In the genomic region with DNA sequence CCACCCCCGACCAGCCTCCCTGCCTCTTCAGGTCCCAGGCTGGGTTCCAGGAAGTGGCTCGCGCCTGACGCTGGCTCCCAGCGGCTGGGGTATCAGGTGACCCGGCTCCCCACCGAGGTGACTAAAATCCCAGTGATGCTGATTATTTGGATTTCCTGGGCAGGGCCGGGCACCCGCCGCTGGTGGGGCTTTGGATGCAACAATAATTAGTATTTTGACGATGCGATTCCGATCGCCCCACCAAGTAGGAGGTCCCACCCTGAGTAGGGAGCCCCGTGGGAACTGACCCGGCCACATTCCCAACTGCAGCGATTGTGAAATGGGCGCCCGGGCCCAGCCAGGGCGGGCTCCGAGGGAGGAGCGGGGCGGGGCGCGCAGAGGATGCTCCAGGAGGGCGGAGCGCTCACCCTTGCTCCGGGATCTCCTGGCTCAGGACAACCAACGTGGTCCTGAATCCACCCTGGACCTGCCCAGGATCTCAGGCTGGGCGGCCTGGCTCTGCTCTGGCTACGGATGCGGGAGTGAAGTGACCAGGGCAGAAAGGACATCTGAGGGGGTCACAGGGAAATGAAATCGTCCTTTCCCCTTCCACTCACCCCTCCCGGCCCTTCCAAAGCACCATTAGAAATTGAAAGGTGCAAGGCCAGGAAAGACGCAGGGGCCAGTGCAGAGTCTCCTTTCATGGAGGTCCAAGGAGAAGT, we compare ENCODE assay signal across 8 cellular contexts. TPM values are rescaled to one million over a fixed set of nuclear protein-coding genes. Genes with fewer than 3 reads are reported as not detected.
DNase-seq lines count a peak whose midpoint lies in the region; ATAC-seq and TF ChIP-seq lines count a peak whose summit lies in the region.

No MANE protein-coding gene starts in this region.

- peaks cover 8% of the 10 kb centered on the region for H3K4me1 ChIP-seq in left ventricle myocardium inferior

- ATAC-seq in activated T-helper 17 cell treated with anti-CD3 and anti-CD28 coated beads, Interleukin-2, amount 50 U/mL, for 72 hours (replicated peaks) = no peak
- no peak for ATAC-seq in HG02642 (IDR thresholded peaks at IDR 0.05; ENCODE audit: poor library complexity, unreplicated experiment)

- H3K4me3 Mint-ChIP-seq in activated T-helper 17 cell treated with anti-CD3 and anti-CD28 coated beads, Interleukin-2, amount 50 U/mL, for 72 hours = peak overlapping the region; percentile 64

- H3K27ac ChIP-seq in left ventricle myocardium inferior (replicated peaks) (peak overlapping the region; percentile 3), skin epidermis (peak overlapping the region in 5 of 21 experiments; percentile 6 to 59 (median 55))

- no peaks in the 10 kb centered on the region for H3K9me3 Mint-ChIP-seq in activated T-helper 17 cell treated with anti-CD3 and anti-CD28 coated beads, Interleukin-2, amount 50 U/mL, for 72 hours

- TF ChIP-seq CTCF in left ventricle myocardium inferior (IDR thresholded peaks at IDR 0.05; ENCODE audit: borderline replicate concordance) = no peak

- peak; percentile 33 for DNase-seq in stimulated activated CD4-positive, alpha-beta T cell treated with anti-CD3 and anti-CD28 coated beads, Interleukin-15, amount 100 ng/mL, for 24 hours
- no peak for DNase-seq in stimulated activated CD4-positive, alpha-beta T cell treated with anti-CD3 and anti-CD28 coated beads, Interleukin-2, amount 100 ng/mL, for 48 hours
- DNase-seq in left ventricle myocardium inferior (peak; percentile 66), middle frontal gyrus (ENCODE audit: extremely low spot score, low spot score) (no peak)
- no peak for DNase-seq in central memory CD4-positive, alpha-beta T cell

- no peaks in the 10 kb centered on the region for H3K27me3 Mint-ChIP-seq in activated T-helper 17 cell treated with anti-CD3 and anti-CD28 coated beads, Interleukin-2, amount 50 U/mL, for 72 hours

- H3K4me1 Mint-ChIP-seq in activated T-helper 17 cell treated with anti-CD3 and anti-CD28 coated beads, Interleukin-2, amount 50 U/mL, for 72 hours = peaks cover 26% of the 10 kb centered on the region

- no peaks in the 10 kb centered on the region for H3K27me3 ChIP-seq in left ventricle myocardium inferior (ENCODE audit: low read depth)

- peak overlapping the region; percentile 55 for H3K4me3 ChIP-seq in left ventricle myocardium inferior
- peak overlapping the region in 5 of 7 experiments; percentile 0 to 37 (median 26) for H3K4me3 ChIP-seq in skin epidermis

- H3K36me3 ChIP-seq in left ventricle myocardium inferior = no peaks in the 10 kb centered on the region

- no peaks in the 10 kb centered on the region for H3K36me3 Mint-ChIP-seq in activated T-helper 17 cell treated with anti-CD3 and anti-CD28 coated beads, Interleukin-2, amount 50 U/mL, for 72 hours (ENCODE audit: low read depth)

- intact Hi-C loops in left ventricle myocardium inferior (cut with micrococcal nuclease) = loop anchor here (2.0 kb wide), 1 partner anchor 21 kb away; no protein-coding TSS in a partner anchor

- peak overlapping the region; percentile 53 for H3K27ac Mint-ChIP-seq in activated T-helper 17 cell treated with anti-CD3 and anti-CD28 coated beads, Interleukin-2, amount 50 U/mL, for 72 hours

- no peaks in the 10 kb centered on the region for H3K9me3 ChIP-seq in left ventricle myocardium inferior (replicated peaks)

RNA-seq across cellular contexts. Expression of a gene that starts 32.6 kb away (rescaled TPM):
- total RNA-seq in activated T-helper 17 cell treated with anti-CD3 and anti-CD28 coated beads, Interleukin-2, amount 50 U/mL, for 72 hours = 100 to 1,000 TPM in 1 of 2 donors, 10 to 100 TPM in 1; 43.2 to 107 TPM
- 15.0 TPM for total RNA-seq in left ventricle myocardium inferior

RNA-seq across cellular contexts. Expression of a gene that starts 37.2 kb away (rescaled TPM):
- total RNA-seq in activated T-helper 17 cell treated with anti-CD3 and anti-CD28 coated beads, Interleukin-2, amount 50 U/mL, for 72 hours = 10 to 100 TPM; 74.0 to 77.3 TPM
- total RNA-seq in left ventricle myocardium inferior = 20.9 TPM

Comparison
In these comparisons a context has a peak if more than half of its experiments do, and no peak if none do; other contexts are left out.
1. DNase-seq: peak in stimulated activated CD4-positive, alpha-beta T cell treated with anti-CD3 and anti-CD28 coated beads, Interleukin-15, amount 100 ng/mL, for 24 hours (single experiment) and left ventricle myocardium inferior (single experiment); none in stimulated activated CD4-positive, alpha-beta T cell treated with anti-CD3 and anti-CD28 coated beads, Interleukin-2, amount 100 ng/mL, for 48 hours (0 of 2), central memory CD4-positive, alpha-beta T cell (single experiment) and middle frontal gyrus (single experiment).